8 cellular contexts compared by ENCODE assay signal in the genomic region with DNA sequence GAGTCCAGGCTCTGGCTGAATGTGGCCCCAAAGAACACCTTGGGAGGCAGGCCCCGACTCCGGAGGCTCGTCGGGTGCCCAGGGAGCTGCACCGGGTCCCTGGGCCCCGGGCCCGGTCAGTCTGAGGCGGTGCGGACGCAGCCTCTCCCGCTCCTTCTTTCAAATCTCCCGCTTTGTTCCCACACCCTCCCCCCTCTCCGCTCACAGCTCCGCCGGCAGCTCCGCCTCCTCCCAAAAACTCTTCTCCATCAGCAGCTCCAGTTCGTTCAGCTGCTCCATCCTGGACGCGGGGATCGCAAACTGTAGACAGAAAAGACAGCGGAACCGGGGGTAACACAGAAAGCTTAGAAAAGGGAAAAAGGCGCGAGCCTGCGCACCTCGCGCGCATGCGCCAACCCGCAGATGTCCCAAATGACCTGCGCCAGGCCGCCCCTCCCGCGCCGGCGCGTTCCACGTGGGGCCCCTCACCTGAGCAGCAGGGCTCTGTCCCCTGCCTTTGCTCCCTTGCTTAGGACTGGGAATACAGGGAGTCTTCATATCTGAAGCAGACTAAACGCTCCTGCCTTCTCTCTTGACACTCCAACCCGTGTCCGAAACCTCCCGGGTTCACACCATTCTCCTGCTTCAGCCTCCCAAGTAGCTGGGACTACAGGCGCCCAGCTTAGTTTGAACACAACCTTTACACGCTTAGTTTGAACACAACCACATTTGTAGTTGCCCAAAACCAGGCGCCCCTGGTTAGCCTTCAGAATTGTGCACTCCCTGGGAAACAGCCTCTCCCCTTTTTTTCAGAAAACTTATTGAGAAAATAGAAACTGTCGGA. TPM values are rescaled to one million over a fixed set of nuclear protein-coding genes. Genes with fewer than 3 reads are reported as not detected.
DNase-seq lines count a peak whose midpoint lies in the region; TF ChIP-seq lines count a peak whose summit lies in the region.

A gene with protein sequence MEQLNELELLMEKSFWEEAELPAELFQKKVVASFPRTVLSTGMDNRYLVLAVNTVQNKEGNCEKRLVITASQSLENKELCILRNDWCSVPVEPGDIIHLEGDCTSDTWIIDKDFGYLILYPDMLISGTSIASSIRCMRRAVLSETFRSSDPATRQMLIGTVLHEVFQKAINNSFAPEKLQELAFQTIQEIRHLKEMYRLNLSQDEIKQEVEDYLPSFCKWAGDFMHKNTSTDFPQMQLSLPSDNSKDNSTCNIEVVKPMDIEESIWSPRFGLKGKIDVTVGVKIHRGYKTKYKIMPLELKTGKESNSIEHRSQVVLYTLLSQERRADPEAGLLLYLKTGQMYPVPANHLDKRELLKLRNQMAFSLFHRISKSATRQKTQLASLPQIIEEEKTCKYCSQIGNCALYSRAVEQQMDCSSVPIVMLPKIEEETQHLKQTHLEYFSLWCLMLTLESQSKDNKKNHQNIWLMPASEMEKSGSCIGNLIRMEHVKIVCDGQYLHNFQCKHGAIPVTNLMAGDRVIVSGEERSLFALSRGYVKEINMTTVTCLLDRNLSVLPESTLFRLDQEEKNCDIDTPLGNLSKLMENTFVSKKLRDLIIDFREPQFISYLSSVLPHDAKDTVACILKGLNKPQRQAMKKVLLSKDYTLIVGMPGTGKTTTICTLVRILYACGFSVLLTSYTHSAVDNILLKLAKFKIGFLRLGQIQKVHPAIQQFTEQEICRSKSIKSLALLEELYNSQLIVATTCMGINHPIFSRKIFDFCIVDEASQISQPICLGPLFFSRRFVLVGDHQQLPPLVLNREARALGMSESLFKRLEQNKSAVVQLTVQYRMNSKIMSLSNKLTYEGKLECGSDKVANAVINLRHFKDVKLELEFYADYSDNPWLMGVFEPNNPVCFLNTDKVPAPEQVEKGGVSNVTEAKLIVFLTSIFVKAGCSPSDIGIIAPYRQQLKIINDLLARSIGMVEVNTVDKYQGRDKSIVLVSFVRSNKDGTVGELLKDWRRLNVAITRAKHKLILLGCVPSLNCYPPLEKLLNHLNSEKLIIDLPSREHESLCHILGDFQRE (minus strand): TSS at position 388 of the 823 bp plus-strand sequence. CDS start 109 bp downstream, at position 279.

- H3K27me3 ChIP-seq in neural progenitor cell = no peaks in the 10 kb centered on the region

- peaks cover 26% of the 10 kb centered on the region for H3K4me1 Mint-ChIP-seq in neural progenitor cell

- H3K4me3 ChIP-seq in fibroblast of villous mesenchyme (ENCODE audit: low read depth, low read length) (peak within 1 kb of the TSS; percentile 83), neural progenitor cell (peak within 1 kb of the TSS; percentile 89)

- peak within 1 kb of the TSS; percentile 77 for H3K9ac ChIP-seq in neural progenitor cell

- H3K9me3 ChIP-seq in neural progenitor cell (ENCODE audit: low read depth) = no peaks in the 10 kb centered on the region

- H3K4me1 ChIP-seq in neural progenitor cell = peaks cover 11% of the 10 kb centered on the region

- TF ChIP-seq CTCF in fibroblast of villous mesenchyme (IDR thresholded peaks at IDR 0.05; ENCODE audit: insufficient read depth, low read depth, low read length) (no peak), neural progenitor cell (IDR thresholded peaks at IDR 0.05) (no peak)

- no peaks in the 10 kb centered on the region for H3K9me3 Mint-ChIP-seq in neural progenitor cell

- no peaks in the 10 kb centered on the region for H3K27me3 Mint-ChIP-seq in neural progenitor cell (ENCODE audit: insufficient read depth, low read depth)

- peaks cover 22% of the 10 kb centered on the region for H3K36me3 ChIP-seq in neural progenitor cell

- peaks cover 10% of the 10 kb centered on the region for H3K36me3 Mint-ChIP-seq in neural progenitor cell

- DNase-seq in G401 (ENCODE audit: low spot score) (peak; percentile 74), H4 (ENCODE audit: low spot score) (peak; percentile 62), LoVo (ENCODE audit: low spot score) (peak; percentile 79), SHP77 (lab: John Stamatoyannopoulos, UW) (peak; percentile 48 to 64), activated gamma-delta T cell (lab: John Stamatoyannopoulos, UW) (peak; percentile 47), fibroblast of villous mesenchyme (ENCODE audit: low read depth) (peak; percentile 60), neural progenitor cell (ENCODE audit: low spot score) (peak; percentile 92), stromal cell of bone marrow (ENCODE audit: low read depth) (peak; percentile 20)

- H2AFZ ChIP-seq in neural progenitor cell (replicated peaks) = peak within 1 kb of the TSS; percentile 98

- peaks cover 47% of the 10 kb centered on the region for H3K79me2 ChIP-seq in neural progenitor cell (ENCODE audit: low read depth)

- in situ Hi-C loops in G401 (cut with HindIII; ENCODE audit: low sequenced_read_pairs) = no loop called here

- H3K4me3 Mint-ChIP-seq in neural progenitor cell = peak within 1 kb of the TSS; percentile 100

- peaks cover 26% of the 10 kb centered on the region for H3F3A ChIP-seq in neural progenitor cell (ENCODE audit: low read depth)

- H4K20me1 ChIP-seq in neural progenitor cell (ENCODE audit: low read depth) = peaks cover 10% of the 10 kb centered on the region

- peak within 1 kb of the TSS; percentile 100 for H3K27ac Mint-ChIP-seq in neural progenitor cell

- H3K4me2 ChIP-seq in neural progenitor cell = peak within 1 kb of the TSS; percentile 92

- peak within 1 kb of the TSS; percentile 97 for H3K27ac ChIP-seq in neural progenitor cell

RNA-seq across cellular contexts. Expression of the gene that starts here (rescaled TPM):
- 39.1 and 41.0 TPM in 2 replicates for total RNA-seq in G401 (2014; rRNA removed; shearing (Covaris generic))
- 12.5 and 17.6 TPM in 2 replicates for total RNA-seq in H4 (2014; rRNA removed; shearing (Covaris generic))
- total RNA-seq in fibroblast of villous mesenchyme (9.7 and 13.0 TPM in 2 replicates), neural progenitor cell (ENCODE audit: low replicate concordance) (51.6 and 85.4 TPM in 2 replicates)

Comparison
In these comparisons a context has a peak if more than half of its experiments do, and no peak if none do; other contexts are left out.
1. Peak in every context shown above with its lines: DNase-seq, H3K4me3 ChIP-seq and H3K27ac ChIP-seq.
2. DNase-seq: peak in every context shown above with its lines; median percentile 92 in neural progenitor cell; 79 in LoVo; 74 in G401; 62 in H4; 60 in fibroblast of villous mesenchyme; 56 in SHP77; 47 in activated gamma-delta T cell; 20 in stromal cell of bone marrow.